In genomic region chr1:219689774-219690173, GRCh38 we compare ENCODE assay signal across 8 cellular contexts.
"Had no signal": no experiment of that assay in that cellular context is flagged by ENCODE, and none has a peak within 500 bp of the region (broad histone marks: within the 10 kb centered on the region; RNA-seq: fewer than 3 reads in every experiment).

No MANE protein-coding gene starts in this region.

- H3K4me2 ChIP-seq: GM23338, KMS-11 had no signal

- H3K9me3 Mint-ChIP-seq: GM23338, H9 had no signal

- H3K9ac ChIP-seq: KMS-11 had no signal

- H3K27ac Mint-ChIP-seq: GM23338, H9 had no signal

- ATAC-seq: GM23338 had no signal

- H3K4me3 Mint-ChIP-seq: GM23338, H9 had no signal

- H3K4me3 ChIP-seq: GM23338 had no signal

- H3K27ac ChIP-seq: KMS-11 had no signal

- DNase-seq: H9, HCEC 1CT, KBM-7 had no signal

- FAIRE-seq: H1, H54, HTR-8/SVneo had no signal

- H2AFZ ChIP-seq: GM23338 had no signal
